ENCODE assay signal across 10 cellular contexts in the genomic region with DNA sequence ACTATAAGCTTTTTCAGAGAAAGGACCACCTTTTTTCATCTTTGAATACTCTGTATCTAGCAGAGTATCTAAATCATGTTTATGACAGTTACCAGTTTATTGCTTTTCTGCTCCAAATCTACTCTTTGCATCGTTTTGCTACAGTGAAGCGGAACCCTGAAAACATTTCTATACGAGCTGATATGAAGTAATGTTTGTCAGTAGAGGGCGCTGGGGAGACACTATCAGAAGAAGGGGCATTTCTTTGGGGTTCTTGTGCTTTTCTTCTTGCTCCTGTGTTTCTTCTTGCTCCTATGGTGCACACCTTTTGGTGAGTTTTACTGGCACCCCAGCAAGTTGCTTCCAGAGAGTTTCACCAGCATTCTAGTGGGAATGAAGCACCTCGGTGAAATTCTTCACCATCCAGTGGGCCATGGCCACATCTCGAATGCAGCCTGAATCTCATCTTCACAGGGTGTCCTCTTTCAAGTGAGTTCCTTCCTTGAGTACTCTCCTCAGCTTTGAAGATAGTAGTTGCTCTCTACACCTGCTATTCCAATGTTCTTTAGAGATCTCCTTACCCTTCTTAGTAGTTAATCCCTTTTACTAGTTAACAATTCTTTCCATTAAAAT.
DNase-seq lines count a peak whose midpoint lies in the region; ATAC-seq and TF ChIP-seq lines count a peak whose summit lies in the region.
"Had no signal": no experiment of that assay in that cellular context is flagged by ENCODE, and none has a peak within 500 bp of the region (broad histone marks: within the 10 kb centered on the region; RNA-seq: fewer than 3 reads in every experiment).

No MANE protein-coding gene starts in this region.

- no peak overlapping the region for H3K27ac ChIP-seq in osteoblast (ENCODE audit: low read depth, low read length)
- no peak overlapping the region for H3K27ac ChIP-seq in suprapubic skin
- H3K27ac ChIP-seq: epithelial cell of prostate had no signal

- no peaks in the 10 kb centered on the region for H3K79me2 ChIP-seq in osteoblast (ENCODE audit: insufficient read depth, low read length)

- no peak for TF ChIP-seq EP300 in suprapubic skin (IDR thresholded peaks at IDR 0.05)

- H3K27me3 ChIP-seq in osteoblast (ENCODE audit: insufficient read depth, low read length) (no peaks in the 10 kb centered on the region), suprapubic skin (no peaks in the 10 kb centered on the region)

- H4K20me1 ChIP-seq in osteoblast (ENCODE audit: insufficient read depth, low read length): no peaks in the 10 kb centered on the region

- no peak for TF ChIP-seq POLR2A in suprapubic skin (IDR thresholded peaks at IDR 0.05)

- no peak for ATAC-seq in GM18861 (IDR thresholded peaks at IDR 0.05; ENCODE audit: unreplicated experiment)
- ATAC-seq: stimulated activated effector memory CD8-positive, alpha-beta T cell treated with anti-CD3 and anti-CD28 coated beads, Interleukin-12 subunit alpha, Interleukin-12 subunit beta, amount 100 ng/mL, for 72 hours had no signal

- H3K4me1 ChIP-seq in osteoblast (ENCODE audit: insufficient read depth, low read length) (peaks cover 9% of the 10 kb centered on the region), suprapubic skin (no peaks in the 10 kb centered on the region)

- peak; percentile 73 for TF ChIP-seq CTCF in osteoblast (IDR thresholded peaks at IDR 0.05; ENCODE audit: extremely low read depth, low read depth, low read length)
- peak in 1 of 2 donors; percentile 8 for TF ChIP-seq CTCF in suprapubic skin (IDR thresholded peaks at IDR 0.05)

- H3K4me2 ChIP-seq in osteoblast (ENCODE audit: insufficient read depth, low read length): no peak overlapping the region

- no peak overlapping the region for H2AFZ ChIP-seq in osteoblast (ENCODE audit: low read length)

- DNase-seq in stimulated activated CD4-positive, alpha-beta T cell treated with anti-CD3 and anti-CD28 coated beads, Interleukin-2, amount 100 ng/mL, for 48 hours: peak; percentile 17 to 40
- no peak for DNase-seq in stimulated activated CD4-positive, alpha-beta T cell treated with anti-CD3 and anti-CD28 coated beads, Interleukin-12 subunit alpha, Interleukin-12 subunit beta, amount 100 ng/mL, for 4 hours
- DNase-seq in NCI-H460 (ENCODE audit: extremely low read depth, low read depth) (peak; percentile 66), cerebellar cortex (ENCODE audit: low spot score) (peak; percentile 55), osteoblast (ENCODE audit: insufficient read length, low spot score, missing footprints) (no peak), suprapubic skin (ENCODE audit: low spot score in 2 of 2) (no peak)
- DNase-seq in central memory CD4-positive, alpha-beta T cell: no peak

- 72% methylated on average over 6 of the region's 6 CpGs for WGBS in suprapubic skin

- no peaks in the 10 kb centered on the region for H3K36me3 ChIP-seq in osteoblast (ENCODE audit: insufficient read depth, low read length)
- H3K36me3 ChIP-seq in suprapubic skin: no peaks in the 10 kb centered on the region

- H3K9me3 ChIP-seq in osteoblast (ENCODE audit: low read depth, low read length) (no peaks in the 10 kb centered on the region), suprapubic skin (no peaks in the 10 kb centered on the region)

- H3K4me3 ChIP-seq in osteoblast (ENCODE audit: insufficient read depth, low read length) (no peak overlapping the region), suprapubic skin (no peak overlapping the region)

Comparison
In these comparisons a context has a peak if more than half of its experiments do, and no peak if none do; other contexts are left out.
1. DNase-seq: peak in stimulated activated CD4-positive, alpha-beta T cell treated with anti-CD3 and anti-CD28 coated beads, Interleukin-2, amount 100 ng/mL, for 48 hours (2 of 2), NCI-H460 (single experiment) and cerebellar cortex (single experiment); none in stimulated activated CD4-positive, alpha-beta T cell treated with anti-CD3 and anti-CD28 coated beads, Interleukin-12 subunit alpha, Interleukin-12 subunit beta, amount 100 ng/mL, for 4 hours (single experiment), osteoblast (single experiment), central memory CD4-positive, alpha-beta T cell (single experiment) and suprapubic skin (0 of 2).